Comparison of ENCODE assay signal across 17 cellular contexts in the genomic region with DNA sequence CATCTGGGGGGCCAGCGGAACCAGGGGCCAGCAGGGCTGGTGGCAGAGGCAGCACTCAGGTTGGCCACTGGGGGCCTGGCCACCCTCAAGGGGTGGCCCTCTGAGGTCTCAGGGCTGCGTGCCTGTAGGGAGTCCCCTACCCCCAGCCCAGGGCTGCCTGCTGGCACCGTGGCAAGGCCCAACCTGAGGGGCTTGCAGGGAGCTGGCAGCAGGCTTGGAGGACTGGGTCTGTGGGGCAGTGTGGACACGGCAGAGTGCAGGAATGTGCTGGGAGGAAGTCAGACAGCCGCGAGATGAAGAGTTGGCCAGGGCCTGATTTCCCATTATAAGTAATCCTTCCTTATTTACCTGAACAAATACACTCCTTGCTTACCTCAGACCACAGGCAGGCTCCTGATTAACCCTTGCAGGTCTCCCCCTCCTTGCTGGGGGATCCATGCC. TPM values are rescaled to one million over a fixed set of nuclear protein-coding genes. Genes with fewer than 3 reads are reported as not detected.
DNase-seq lines count a peak whose midpoint lies in the region; ATAC-seq and TF ChIP-seq lines count a peak whose summit lies in the region.
"Had no signal": no experiment of that assay in that cellular context is flagged by ENCODE, and none has a peak within 500 bp of the region (broad histone marks: within the 10 kb centered on the region; RNA-seq: fewer than 3 reads in every experiment).

Gene SPDEF (minus strand): TSS at position 299 of the 441 bp plus-strand sequence. CDS start 11,874 bp downstream, outside the sequence.

- DNase-seq in DMS53 treated with DMSO at 0.1 percent for 48 hours (lab: John Stamatoyannopoulos, UW; ENCODE audit: unreplicated experiment) = peak; percentile 35
- peak; percentile 86 for DNase-seq in PC-3
- DNase-seq in iris pigment epithelial cell (ENCODE audit: low read depth) = peak; percentile 34
- DNase-seq in prostate gland (ENCODE audit: low spot score) = peak; percentile 72
- no peak for DNase-seq in NCI-H1105 (lab: John Stamatoyannopoulos, UW)
- DNase-seq in stimulated activated naive CD8-positive, alpha-beta T cell treated with anti-CD3 and anti-CD28 coated beads, Interleukin-15, amount 100 ng/mL, for 72 hours = no peak
- DNase-seq in SIG-M5 (lab: John Stamatoyannopoulos, UW) = no peak
- DNase-seq: Karpas-422; mesendoderm; NCI-H187; stimulated activated CD4-positive, alpha-beta T cell treated with anti-CD3 and anti-CD28 coated beads, Interleukin-2, amount 100 ng/mL, for 24 hours had no signal

- peak within 1 kb of the TSS; percentile 45; the same call in 1 of the 2 replicates for H2AFZ ChIP-seq in PC-3 (ENCODE audit: low read length)

- H3K36me3 ChIP-seq in PC-3 (ENCODE audit: low read depth, low read length) (peaks cover 7% of the 10 kb centered on the region), prostate gland (no peaks in the 10 kb centered on the region)
- H3K36me3 ChIP-seq: vagina had no signal

- H3K9me3 ChIP-seq in PC-3 (ENCODE audit: low read length) (no peaks in the 10 kb centered on the region), prostate gland (no peaks in the 10 kb centered on the region)
- H3K9me3 ChIP-seq: vagina had no signal

- H3K79me2 ChIP-seq in PC-3 (ENCODE audit: low read length) = peaks cover 47% of the 10 kb centered on the region

- CTCF ChIA-PET in PC-3 (lab: Charles Lee) = interaction anchor here (0.6 kb wide), 2 partner anchors 548 to 845 kb away, joined by 3 read pairs; partner anchors contain the start of gene UQCC2

- no peaks in the 10 kb centered on the region for H3K27me3 Mint-ChIP-seq in stimulated activated naive CD8-positive, alpha-beta T cell treated with anti-CD3 and anti-CD28 coated beads, Interleukin-15, amount 100 ng/mL, for 72 hours
- H3K27me3 Mint-ChIP-seq: activated naive CD4-positive, alpha-beta T cell treated with anti-CD3 and anti-CD28 coated beads, Interleukin-2, amount 50 U/mL, for 24 hours had no signal

- peaks cover 43% of the 10 kb centered on the region for H3K4me1 ChIP-seq in PC-3 (ENCODE audit: insufficient read depth, low read length)
- H3K4me1 ChIP-seq in prostate gland (replicated peaks) = peaks cover 13% of the 10 kb centered on the region
- H3K4me1 ChIP-seq: vagina had no signal

- TF ChIP-seq POLR2A in prostate gland (IDR thresholded peaks at IDR 0.05) = peak; percentile 44

- ATAC-seq in PC-3 (peak; percentile 56), HG02852 (IDR thresholded peaks at IDR 0.05; ENCODE audit: unreplicated experiment) (no peak)
- no peak for ATAC-seq in stimulated activated naive CD8-positive, alpha-beta T cell treated with anti-CD3 and anti-CD28 coated beads, Interleukin-15, amount 100 ng/mL, for 72 hours

- H3K27ac Mint-ChIP-seq in stimulated activated naive CD8-positive, alpha-beta T cell treated with anti-CD3 and anti-CD28 coated beads, Interleukin-15, amount 100 ng/mL, for 72 hours = peak within 1 kb of the TSS in 1 of 2 donors; percentile 83
- H3K27ac Mint-ChIP-seq: activated naive CD4-positive, alpha-beta T cell treated with anti-CD3 and anti-CD28 coated beads, Interleukin-2, amount 50 U/mL, for 24 hours had no signal

- H3K9me2 ChIP-seq in PC-3 (replicated peaks; ENCODE audit: low read length) = no peaks in the 10 kb centered on the region

- H3K4me3 Mint-ChIP-seq in stimulated activated naive CD8-positive, alpha-beta T cell treated with anti-CD3 and anti-CD28 coated beads, Interleukin-15, amount 100 ng/mL, for 72 hours = no peak within 1 kb of the TSS
- H3K4me3 Mint-ChIP-seq: activated naive CD4-positive, alpha-beta T cell treated with anti-CD3 and anti-CD28 coated beads, Interleukin-2, amount 50 U/mL, for 24 hours; CD14-positive monocyte had no signal

- peaks cover 11% of the 10 kb centered on the region for H3K4me1 Mint-ChIP-seq in stimulated activated naive CD8-positive, alpha-beta T cell treated with anti-CD3 and anti-CD28 coated beads, Interleukin-15, amount 100 ng/mL, for 72 hours

- no TSS peak for BruUV-seq in PC-3 (replicated peaks; lab: Mats Ljungman, UMichigan)

- no peaks in the 10 kb centered on the region for H3F3A ChIP-seq in PC-3 (ENCODE audit: low read length, unreplicated experiment)

- H3K9ac ChIP-seq in PC-3 (ENCODE audit: low read length) = peak within 1 kb of the TSS; percentile 65

- no peaks in the 10 kb centered on the region for H4K20me1 ChIP-seq in PC-3 (ENCODE audit: low read length)

- H3K27me3 ChIP-seq in PC-3 (ENCODE audit: low read length) (no peaks in the 10 kb centered on the region), prostate gland (replicated peaks; ENCODE audit: insufficient read depth) (no peaks in the 10 kb centered on the region)
- H3K27me3 ChIP-seq: vagina had no signal

- H3K27ac ChIP-seq in PC-3 (ENCODE audit: low read length) = peak within 1 kb of the TSS; percentile 65
- H3K27ac ChIP-seq in prostate gland = peak within 1 kb of the TSS; percentile 86 to 90
- H3K27ac ChIP-seq: coronary artery, vagina had no signal

- peak within 1 kb of the TSS; percentile 85 for H3K4me2 ChIP-seq in PC-3 (ENCODE audit: low read length)

- no peaks in the 10 kb centered on the region for H3K9me3 Mint-ChIP-seq in stimulated activated naive CD8-positive, alpha-beta T cell treated with anti-CD3 and anti-CD28 coated beads, Interleukin-15, amount 100 ng/mL, for 72 hours
- H3K9me3 Mint-ChIP-seq: activated naive CD4-positive, alpha-beta T cell treated with anti-CD3 and anti-CD28 coated beads, Interleukin-2, amount 50 U/mL, for 24 hours had no signal

- intact Hi-C loops in PC-3 (cut with micrococcal nuclease) (no loop called here), prostate gland (cut with DNase I) (no loop called here)

- POLR2A ChIA-PET in PC-3 (lab: Charles Lee; ENCODE audit: unreplicated experiment) = no interaction called here

- 15% methylated on average over 5 of the region's 6 CpGs for WGBS in prostate gland

- H3K4me3 ChIP-seq in PC-3 (ENCODE audit: low read length) (peak within 1 kb of the TSS; percentile 73), prostate gland (peak within 1 kb of the TSS; percentile 52 to 61)
- H3K4me3 ChIP-seq: coronary artery, vagina had no signal

- peak; percentile 43; the same call in 1 of the 2 replicates for TF ChIP-seq CTCF in PC-3 (conservative IDR thresholded peaks at IDR 0.05; ENCODE audit: low read depth, low read length)
- TF ChIP-seq CTCF in prostate gland (IDR thresholded peaks at IDR 0.05) = peak in 2 of 4 experiments; percentile 11 to 13

RNA-seq across cellular contexts. Expression of gene SPDEF, which starts in this region (rescaled TPM):
- total RNA-seq in PC-3 (2014; rRNA removed) (190 and 205 TPM in 2 replicates), prostate gland (100 to 1,000 TPM; 165 to 738 TPM)
- total RNA-seq: SK-MEL-5, vagina had no signal

Comparison
In these comparisons a context has a peak if more than half of its experiments do, and no peak if none do; other contexts are left out.
1. DNase-seq: peak in DMS53 treated with DMSO at 0.1 percent for 48 hours (single experiment), PC-3 (single experiment), iris pigment epithelial cell (single experiment) and prostate gland (single experiment); none in NCI-H1105 (single experiment), stimulated activated naive CD8-positive, alpha-beta T cell treated with anti-CD3 and anti-CD28 coated beads, Interleukin-15, amount 100 ng/mL, for 72 hours (0 of 2) and SIG-M5 (single experiment).